ENCODE assay signal across 1 cellular context in the genomic region with DNA sequence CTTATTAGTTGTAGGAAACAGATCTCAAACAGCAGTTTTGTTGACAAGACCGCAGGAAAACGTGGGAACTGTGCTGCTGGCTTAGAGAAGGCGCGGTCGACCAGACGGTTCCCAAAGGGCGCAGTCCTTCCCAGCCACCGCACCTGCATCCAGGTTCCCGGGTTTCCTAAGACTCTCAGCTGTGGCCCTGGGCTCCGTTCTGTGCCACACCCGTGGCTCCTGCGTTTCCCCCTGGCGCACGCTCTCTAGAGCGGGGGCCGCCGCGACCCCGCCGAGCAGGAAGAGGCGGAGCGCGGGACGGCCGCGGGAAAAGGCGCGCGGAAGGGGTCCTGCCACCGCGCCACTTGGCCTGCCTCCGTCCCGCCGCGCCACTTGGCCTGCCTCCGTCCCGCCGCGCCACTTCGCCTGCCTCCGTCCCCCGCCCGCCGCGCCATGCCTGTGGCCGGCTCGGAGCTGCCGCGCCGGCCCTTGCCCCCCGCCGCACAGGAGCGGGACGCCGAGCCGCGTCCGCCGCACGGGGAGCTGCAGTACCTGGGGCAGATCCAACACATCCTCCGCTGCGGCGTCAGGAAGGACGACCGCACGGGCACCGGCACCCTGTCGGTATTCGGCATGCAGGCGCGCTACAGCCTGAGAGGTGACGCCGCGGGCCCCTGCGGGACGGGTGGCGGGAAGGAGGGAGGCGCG.
TF ChIP-seq lines count a peak whose summit lies in the region.

A gene (plus strand): TSS at position 343 of the 687 bp plus-strand sequence. CDS start 90 bp downstream, at position 433.

TF ChIP-seq in endothelial cell of umbilical vein, 7 proteins besides CTCF, POLR2A, EP300 and RAD21 (continued from another document):
- TF ChIP-seq EZH2 (IDR thresholded peaks at IDR 0.05; ENCODE audit: borderline replicate concordance, low read depth, low read length, severe bottlenecking) (no peak), JUN (IDR thresholded peaks at IDR 0.05; ENCODE audit: borderline replicate concordance, insufficient read depth, insufficient read length, low read depth) (no peak), POLR2AphosphoS5 (IDR thresholded peaks at IDR 0.05; ENCODE audit: insufficient read depth, low read depth, low read length) (no peak), FOS (IDR thresholded peaks at IDR 0.05; ENCODE audit: borderline replicate concordance, insufficient read depth, low read length) (no peak)
- TF ChIP-seq, protein P1, sequence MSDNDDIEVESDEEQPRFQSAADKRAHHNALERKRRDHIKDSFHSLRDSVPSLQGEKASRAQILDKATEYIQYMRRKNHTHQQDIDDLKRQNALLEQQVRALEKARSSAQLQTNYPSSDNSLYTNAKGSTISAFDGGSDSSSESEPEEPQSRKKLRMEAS (IDR thresholded peaks at IDR 0.05; ENCODE audit: insufficient read depth, insufficient read length): no peak
